9 cellular contexts compared by ENCODE assay signal in genomic region chr10:76086571-76087260, GRCh38.
DNase-seq lines count a peak whose midpoint lies in the region; ATAC-seq and TF ChIP-seq lines count a peak whose summit lies in the region.
"Had no signal": no experiment of that assay in that cellular context is flagged by ENCODE, and none has a peak within 500 bp of the region (broad histone marks: within the 10 kb centered on the region; RNA-seq: fewer than 3 reads in every experiment).

No MANE protein-coding gene starts in this region.

- H3K9me2 ChIP-seq in SU-DHL-6 (replicated peaks; ENCODE audit: insufficient read depth, low read length), result no peaks in the 10 kb centered on the region

- no peak overlapping the region for H3K4me3 ChIP-seq in cardiac muscle cell
- no peak overlapping the region for H3K4me3 ChIP-seq in SU-DHL-6 (ENCODE audit: insufficient read depth, low read length, poor library complexity, severe bottlenecking)
- no peak overlapping the region for H3K4me3 ChIP-seq in iPS DF 6.9 (ENCODE audit: low read length)

- H3K4me1 Mint-ChIP-seq in type B pancreatic cell (ENCODE audit: unreplicated experiment), result peaks cover 38% of the 10 kb centered on the region

- no peaks in the 10 kb centered on the region for H3K36me3 Mint-ChIP-seq in type B pancreatic cell
- H3K36me3 Mint-ChIP-seq: activated naive CD4-positive, alpha-beta T cell treated with anti-CD3 and anti-CD28 coated beads, Interleukin-2, amount 50 U/mL, for 72 hours had no signal

- no peak overlapping the region for H2AFZ ChIP-seq in SU-DHL-6 (ENCODE audit: low read depth, low read length, severe bottlenecking)

- peak; percentile 53 for TF ChIP-seq RAD21 in Ishikawa (IDR thresholded peaks at IDR 0.05; ENCODE audit: low read depth)

- no CpG with 5 or more reads among the region's 11 CpGs for WGBS in iPS DF 6.9 (ENCODE audit: insufficient coverage, insufficient read length)

- peak overlapping the region; percentile 14 for H3K4me3 Mint-ChIP-seq in type B pancreatic cell

- no peak for ATAC-seq in Right ventricle myocardium inferior
- no peak for ATAC-seq in HG02981 (IDR thresholded peaks at IDR 0.05; ENCODE audit: unreplicated experiment)
- ATAC-seq in HG03045 (IDR thresholded peaks at IDR 0.05; ENCODE audit: unreplicated experiment), result no peak

- TF ChIP-seq EP300 in Ishikawa (IDR thresholded peaks at IDR 0.05; ENCODE audit: borderline replicate concordance), result no peak

- H3K27me3 ChIP-seq in cardiac muscle cell (no peaks in the 10 kb centered on the region), SU-DHL-6 (ENCODE audit: low read length) (no peaks in the 10 kb centered on the region), iPS DF 6.9 (ENCODE audit: control insufficient read depth, insufficient read depth, low read length) (no peaks in the 10 kb centered on the region)

- no peaks in the 10 kb centered on the region for H3K9me3 ChIP-seq in cardiac muscle cell (ENCODE audit: low read depth)
- H3K9me3 ChIP-seq in SU-DHL-6 (ENCODE audit: insufficient read depth, low read length), result no peaks in the 10 kb centered on the region
- no peaks in the 10 kb centered on the region for H3K9me3 ChIP-seq in iPS DF 6.9 (ENCODE audit: control insufficient read depth, insufficient read depth, low read length)

- H3K36me3 ChIP-seq in cardiac muscle cell (no peaks in the 10 kb centered on the region), SU-DHL-6 (ENCODE audit: low read length) (no peaks in the 10 kb centered on the region), iPS DF 6.9 (ENCODE audit: control insufficient read depth, insufficient read depth, low read length) (no peaks in the 10 kb centered on the region)

- peaks cover 9% of the 10 kb centered on the region for H3K9me3 Mint-ChIP-seq in type B pancreatic cell

- H3K27me3 Mint-ChIP-seq in type B pancreatic cell, result peaks cover 43% of the 10 kb centered on the region

- H3K9ac ChIP-seq in SU-DHL-6 (ENCODE audit: low read length), result no peak overlapping the region

- H3K79me2 ChIP-seq in SU-DHL-6 (ENCODE audit: insufficient read depth, low read length), result no peaks in the 10 kb centered on the region

- H3K27ac ChIP-seq in cardiac muscle cell (no peak overlapping the region), SU-DHL-6 (ENCODE audit: low read depth, low read length) (no peak overlapping the region), iPS DF 6.9 (ENCODE audit: low read length) (no peak overlapping the region)

- intact Hi-C loops in Right ventricle myocardium inferior (cut with DNase I), result no loop called here

- no peaks in the 10 kb centered on the region for H3F3A ChIP-seq in SU-DHL-6 (ENCODE audit: insufficient read depth)

- no peak overlapping the region for H3K27ac Mint-ChIP-seq in type B pancreatic cell
- H3K27ac Mint-ChIP-seq: activated naive CD4-positive, alpha-beta T cell treated with anti-CD3 and anti-CD28 coated beads, Interleukin-2, amount 50 U/mL, for 72 hours had no signal

- H3K4me2 ChIP-seq in SU-DHL-6 (ENCODE audit: low read depth, low read length, poor library complexity, severe bottlenecking), result no peak overlapping the region

- peak in 1 of 2 donors; percentile 80 for DNase-seq in cardiac muscle cell (ENCODE audit: low read depth in 1 of 2, low spot score in 1 of 2)
- no peak for DNase-seq in Right ventricle myocardium inferior (ENCODE audit: missing footprints)
- peak; percentile 33 for DNase-seq in iPS DF 6.9 (ENCODE audit: low read depth, low spot score)
- no peak for DNase-seq in type B pancreatic cell (ENCODE audit: extremely low spot score, unreplicated experiment)

- H3K4me1 ChIP-seq in cardiac muscle cell (ENCODE audit: low read depth) (no peaks in the 10 kb centered on the region), iPS DF 6.9 (ENCODE audit: control insufficient read depth, insufficient read depth, low read length) (peaks cover 2% of the 10 kb centered on the region)

- H4K20me1 ChIP-seq in SU-DHL-6 (ENCODE audit: low read depth, low read length), result no peaks in the 10 kb centered on the region

- TF ChIP-seq CTCF in cardiac muscle cell (IDR thresholded peaks at IDR 0.05; ENCODE audit: low read depth, low read length) (peak; percentile 45), SU-DHL-6 (IDR thresholded peaks at IDR 0.05; ENCODE audit: insufficient read depth, low read length, poor library complexity, severe bottlenecking) (peak; percentile 15), type B pancreatic cell (conservative IDR thresholded peaks at IDR 0.05) (peak; percentile 59)

TF ChIP-seq in Ishikawa, 13 proteins besides CTCF, POLR2A, EP300 and RAD21:
- TF ChIP-seq, protein P1, sequence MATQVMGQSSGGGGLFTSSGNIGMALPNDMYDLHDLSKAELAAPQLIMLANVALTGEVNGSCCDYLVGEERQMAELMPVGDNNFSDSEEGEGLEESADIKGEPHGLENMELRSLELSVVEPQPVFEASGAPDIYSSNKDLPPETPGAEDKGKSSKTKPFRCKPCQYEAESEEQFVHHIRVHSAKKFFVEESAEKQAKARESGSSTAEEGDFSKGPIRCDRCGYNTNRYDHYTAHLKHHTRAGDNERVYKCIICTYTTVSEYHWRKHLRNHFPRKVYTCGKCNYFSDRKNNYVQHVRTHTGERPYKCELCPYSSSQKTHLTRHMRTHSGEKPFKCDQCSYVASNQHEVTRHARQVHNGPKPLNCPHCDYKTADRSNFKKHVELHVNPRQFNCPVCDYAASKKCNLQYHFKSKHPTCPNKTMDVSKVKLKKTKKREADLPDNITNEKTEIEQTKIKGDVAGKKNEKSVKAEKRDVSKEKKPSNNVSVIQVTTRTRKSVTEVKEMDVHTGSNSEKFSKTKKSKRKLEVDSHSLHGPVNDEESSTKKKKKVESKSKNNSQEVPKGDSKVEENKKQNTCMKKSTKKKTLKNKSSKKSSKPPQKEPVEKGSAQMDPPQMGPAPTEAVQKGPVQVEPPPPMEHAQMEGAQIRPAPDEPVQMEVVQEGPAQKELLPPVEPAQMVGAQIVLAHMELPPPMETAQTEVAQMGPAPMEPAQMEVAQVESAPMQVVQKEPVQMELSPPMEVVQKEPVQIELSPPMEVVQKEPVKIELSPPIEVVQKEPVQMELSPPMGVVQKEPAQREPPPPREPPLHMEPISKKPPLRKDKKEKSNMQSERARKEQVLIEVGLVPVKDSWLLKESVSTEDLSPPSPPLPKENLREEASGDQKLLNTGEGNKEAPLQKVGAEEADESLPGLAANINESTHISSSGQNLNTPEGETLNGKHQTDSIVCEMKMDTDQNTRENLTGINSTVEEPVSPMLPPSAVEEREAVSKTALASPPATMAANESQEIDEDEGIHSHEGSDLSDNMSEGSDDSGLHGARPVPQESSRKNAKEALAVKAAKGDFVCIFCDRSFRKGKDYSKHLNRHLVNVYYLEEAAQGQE (IDR thresholded peaks at IDR 0.05; ENCODE audit: low read depth), result no peak
- TF ChIP-seq TEAD4 (IDR thresholded peaks at IDR 0.05) (no peak), YY1 (IDR thresholded peaks at IDR 0.05; ENCODE audit: low read depth) (no peak), CEBPB (IDR thresholded peaks at IDR 0.05) (no peak), ZBTB7A (IDR thresholded peaks at IDR 0.05; ENCODE audit: low read depth) (no peak), CREB1 (IDR thresholded peaks at IDR 0.05; ENCODE audit: low read depth) (no peak), USF1 (IDR thresholded peaks at IDR 0.05) (no peak), TAF1 (IDR thresholded peaks at IDR 0.05; ENCODE audit: low read depth) (no peak), TCF12 (IDR thresholded peaks at IDR 0.05; ENCODE audit: low read depth) (no peak), EGR1 (IDR thresholded peaks at IDR 0.05) (no peak), FOXM1 (IDR thresholded peaks at IDR 0.05; ENCODE audit: borderline replicate concordance, low read depth) (no peak), NFIC (IDR thresholded peaks at IDR 0.05) (no peak)
- TF ChIP-seq, protein P2, sequence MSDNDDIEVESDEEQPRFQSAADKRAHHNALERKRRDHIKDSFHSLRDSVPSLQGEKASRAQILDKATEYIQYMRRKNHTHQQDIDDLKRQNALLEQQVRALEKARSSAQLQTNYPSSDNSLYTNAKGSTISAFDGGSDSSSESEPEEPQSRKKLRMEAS (IDR thresholded peaks at IDR 0.05), result no peak
TF ChIP-seq in Ishikawa: peak in this region for 0.
